In genomic region chr4:103095080-103095479, GRCh38 we compare ENCODE assay signal across 23 cellular contexts. TPM values are rescaled to one million over a fixed set of nuclear protein-coding genes. Genes with fewer than 3 reads are reported as not detected.
A peak's percentile ranks its signal among the peaks of the same experiment; 100 is the strongest.
DNase-seq lines count a peak whose midpoint lies in the region; ATAC-seq, FAIRE-seq and TF ChIP-seq lines count a peak whose summit lies in the region.
"Had no signal": no experiment of that assay in that cellular context is flagged by ENCODE, and none has a peak within 500 bp of the region (broad histone marks: within the 10 kb centered on the region; RNA-seq: fewer than 3 reads in every experiment).

No MANE protein-coding gene starts in this region.

- H3K27ac ChIP-seq in right lobe of liver (peak overlapping the region in 2 of 3 donors; percentile 2 to 12), small intestine (ENCODE audit: low read depth in 1 of 2, low read length in 1 of 2) (no peak overlapping the region)
- H3K27ac ChIP-seq: BLaER1 treated with 17β-estradiol and CSF1 and Interleukin-3, amounts not matched to agents 10 nM and 100 nM had no signal

- 37% methylated on average over 3 of the region's 3 CpGs for WGBS in right lobe of liver (ENCODE audit: insufficient coverage, low coverage, low lambda C conversion rate, missing lambda C conversion rate)
- 36 to 64% (median 51%) methylated on average over 3 of the region's 3 CpGs for WGBS in small intestine, 3 donors

- in situ Hi-C loops in SK-MEL-5 (cut with HindIII; ENCODE audit: low pct_unique_long_range_greater_than_20kb, low sequenced_read_pairs), result no loop called here

- H3K36me3 ChIP-seq in right lobe of liver (peaks cover 0 to 11% (median 7%) of the 10 kb centered on the region in 4 donors), small intestine (ENCODE audit: control insufficient read depth in 2 of 2, insufficient read depth in 2 of 2, low read length in 2 of 2) (peaks cover 0 to 5% of the 10 kb centered on the region in 2 donors)

- no peak for TF ChIP-seq POLR2A in right lobe of liver (IDR thresholded peaks at IDR 0.05)

- H3K27me3 ChIP-seq in right lobe of liver (no peaks in the 10 kb centered on the region), small intestine (ENCODE audit: control insufficient read depth in 2 of 2, insufficient read depth in 2 of 2, low read length in 2 of 2) (no peaks in the 10 kb centered on the region)
- H3K27me3 ChIP-seq: BLaER1 treated with 17β-estradiol and CSF1 and Interleukin-3, amounts not matched to agents 10 nM and 100 nM had no signal

- peak; percentile 21 to 64 (median 35) for ATAC-seq in right lobe of liver
- ATAC-seq in HG03439 (IDR thresholded peaks at IDR 0.05; ENCODE audit: unreplicated experiment), result no peak
- ATAC-seq: SK-N-SH treated with all-trans-retinoic acid at 6 μM for 48 hours had no signal

- no peak for TF ChIP-seq CTCF in right lobe of liver (IDR thresholded peaks at IDR 0.05)

- intact Hi-C loops in right lobe of liver (cut with DNase I), result no loop called here

- peak; percentile 9 for DNase-seq in SK-MEL-5 (ENCODE audit: low read depth, low spot score)
- peak; percentile 77 for DNase-seq in globus pallidus (ENCODE audit: low spot score)
- no peak for DNase-seq in right lobe of liver
- DNase-seq in small intestine, result peak; percentile 72
- DNase-seq in HK-2 (ENCODE audit: unreplicated experiment), result no peak
- DNase-seq in stimulated activated CD4-positive, alpha-beta T cell treated with anti-CD3 and anti-CD28 coated beads, Interleukin-4, amount 100 ng/mL, for 4 hours, result no peak
- DNase-seq in iPS-NIHi7 (ENCODE audit: extremely low spot score), result no peak
- DNase-seq: CD4-positive, alpha-beta T cell; H7; KBM-7; MV-4-11; NCI-H1105; NCI-H1436 treated with DMSO at 0.1 percent for 48 hours; NCI-H1930; NCI-H2107; NCI-H524; NCI-H748 treated with DMSO at 0.1 percent for 48 hours; SIG-M5 had no signal

- no peaks in the 10 kb centered on the region for H3K9me3 ChIP-seq in right lobe of liver
- no peaks in the 10 kb centered on the region for H3K9me3 ChIP-seq in small intestine (ENCODE audit: control insufficient read depth, low read depth)
- H3K9me3 ChIP-seq: BLaER1 treated with 17β-estradiol and CSF1 and Interleukin-3, amounts not matched to agents 10 nM and 100 nM had no signal

- FAIRE-seq in small intestine (lab: Jason Lieb, UNC), result no peak
- FAIRE-seq: D721Med, GM18507 had no signal

- H3K4me1 ChIP-seq in right lobe of liver (peaks cover 0 to 44% (median 15%) of the 10 kb centered on the region in 4 donors), small intestine (ENCODE audit: control insufficient read depth in 2 of 2, insufficient read depth in 1 of 2, low read depth in 1 of 2, low read length in 1 of 2) (peaks cover 6 to 8% of the 10 kb centered on the region in 2 donors)

- H3K4me3 ChIP-seq in right lobe of liver (no peak overlapping the region), small intestine (ENCODE audit: low read depth in 1 of 2, low read length in 2 of 2) (no peak overlapping the region)
- H3K4me3 ChIP-seq: BLaER1 treated with 17β-estradiol and CSF1 and Interleukin-3, amounts not matched to agents 10 nM and 100 nM had no signal

RNA-seq across cellular contexts. Expression of gene BDH2, which starts 4.6 kb away (rescaled TPM):
- total RNA-seq in SK-MEL-5 (2014; rRNA removed; shearing (Covaris generic)), result 42.9 and 48.8 TPM in 2 replicates
- 25.5 and 25.9 TPM in 2 replicates for polyA plus RNA-seq in SK-MEL-5 (2015; cell fraction: cytosol; rRNA removed)
- 114 and 151 TPM in 2 replicates for polyA plus RNA-seq in SK-MEL-5 (2015; cell fraction: nucleus; rRNA removed)
- 10 to 100 TPM; 32.3 to 70.6 (median 47.2) TPM for total RNA-seq in right lobe of liver
- polyA plus RNA-seq in small intestine, result 100 to 1,000 TPM in 2 of 3 donors, 10 to 100 TPM in 1; 73.3 to 317 (median 185) TPM

RNA-seq across cellular contexts. Expression of gene SLC9B2, which starts 18.5 kb away (rescaled TPM):
- total RNA-seq in SK-MEL-5 (2014; rRNA removed; shearing (Covaris generic)), result 9.1 and 13.1 TPM in 2 replicates
- 8.0 and 9.5 TPM in 2 replicates for polyA plus RNA-seq in SK-MEL-5 (2015; cell fraction: cytosol; rRNA removed)
- polyA plus RNA-seq in SK-MEL-5 (2015; cell fraction: nucleus; rRNA removed), result 8.8 and 10.8 TPM in 2 replicates
- total RNA-seq in right lobe of liver, result 10 to 100 TPM; 27.9 to 49.1 (median 40.2) TPM
- polyA plus RNA-seq in small intestine, result 1 to 10 TPM; 3.8 to 5.8 (median 4.0) TPM

Comparison
In these comparisons a context has a peak if more than half of its experiments do, and no peak if none do; other contexts are left out.
1. DNase-seq: peak in SK-MEL-5 (single experiment), globus pallidus (single experiment) and small intestine (single experiment); none in right lobe of liver (0 of 3), HK-2 (single experiment), stimulated activated CD4-positive, alpha-beta T cell treated with anti-CD3 and anti-CD28 coated beads, Interleukin-4, amount 100 ng/mL, for 4 hours (0 of 2) and iPS-NIHi7 (single experiment).
2. H3K27ac ChIP-seq: peak in right lobe of liver (2 of 3); none in small intestine (0 of 2).